In the genomic region with DNA sequence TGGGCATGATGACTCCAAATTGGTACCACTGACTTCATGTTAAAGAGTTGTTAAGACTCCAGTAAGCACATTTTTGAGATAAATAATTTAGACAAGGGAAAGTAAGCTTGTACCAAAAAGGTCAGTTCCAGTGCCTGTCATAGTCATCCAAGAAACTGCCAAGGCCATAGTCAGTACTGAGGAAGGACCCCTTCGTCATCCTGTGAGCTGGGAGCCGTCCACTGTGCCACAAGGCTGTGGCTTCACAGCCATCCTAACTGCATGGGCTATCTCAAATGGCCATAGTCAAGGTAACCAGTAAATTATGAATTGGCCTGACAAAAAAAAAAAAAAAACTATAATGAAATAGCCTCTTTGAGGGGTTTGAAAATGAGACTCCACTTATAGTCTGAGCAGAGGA, we compare ENCODE assay signal across 34 cellular contexts.
"Had no signal": no experiment of that assay in that cellular context is flagged by ENCODE, and none has a peak within 500 bp of the region (broad histone marks: within the 10 kb centered on the region; RNA-seq: fewer than 3 reads in every experiment).

No MANE protein-coding gene starts in this region.

- H3K27ac ChIP-seq: KMS-11 had no signal

- DNase-seq: Karpas-422, Kasumi-1, MG63, MM.1S, MV-4-11, NCI-H1048, NCI-H1092, NCI-H1092 treated with DMSO at 0.1 percent for 48 hours, NCI-H1105, NCI-H1105 treated with DMSO at 0.1 percent for 48 hours, NCI-H1417, NCI-H1417 treated with DMSO at 0.1 percent for 48 hours, NCI-H1436, NCI-H1436 treated with DMSO at 0.1 percent for 48 hours, NCI-H146, NCI-H1694, NCI-H1694 treated with DMSO at 0.1 percent for 48 hours, NCI-H187, NCI-H187 treated with DMSO at 0.1 percent for 48 hours, NCI-H1930, NCI-H2029, NCI-H2029 treated with DMSO at 0.1 percent for 48 hours, NCI-H2081, NCI-H2081 treated with DMSO at 0.1 percent for 48 hours, NCI-H2107, NCI-H2171, NCI-H2171 treated with DMSO at 0.1 percent for 48 hours, NCI-H2227 treated with DMSO at 0.1 percent for 48 hours, NCI-H226, NCI-H345, NCI-H446, NCI-H446 treated with DMSO at 0.1 percent for 48 hours, NCI-H510A had no signal

- H3K27me3 ChIP-seq: MG63 had no signal

- H3K4me3 ChIP-seq: MG63 had no signal

- H3K36me3 ChIP-seq: MG63 had no signal
